In the genomic region with DNA sequence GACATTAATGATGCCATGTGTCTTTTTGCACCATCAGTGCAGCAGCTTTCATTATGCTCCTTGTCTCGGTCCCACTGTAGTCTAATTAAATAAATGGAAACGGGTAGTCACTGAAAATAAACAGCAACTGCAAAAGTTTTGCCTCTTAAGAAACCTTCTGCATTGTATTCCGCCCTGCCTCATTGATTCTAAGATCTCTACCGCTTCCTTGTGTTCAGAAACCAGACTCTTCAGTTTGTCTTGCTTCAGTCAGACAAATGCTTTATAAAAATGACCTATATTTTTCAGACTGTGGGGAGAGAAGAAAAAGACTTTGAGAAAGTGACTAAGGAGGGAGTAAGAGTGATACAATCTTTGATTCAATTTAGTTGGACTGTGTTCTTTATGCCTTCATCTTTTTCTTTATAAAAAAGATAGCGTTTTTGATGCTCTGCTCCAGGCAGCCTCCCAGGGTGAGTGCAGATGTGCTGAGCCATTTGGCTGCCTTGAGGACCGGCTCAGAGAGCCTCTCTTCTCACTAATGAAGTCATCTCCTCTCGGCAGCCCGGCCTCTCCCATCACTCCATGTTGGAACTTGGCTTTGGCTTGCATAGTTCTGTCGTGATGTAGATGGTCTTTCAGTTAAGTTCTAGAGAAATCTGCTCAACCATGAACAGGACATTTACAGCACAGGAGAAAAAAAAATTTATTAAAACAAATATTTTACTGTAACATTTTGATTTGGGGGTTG, we compare ENCODE assay signal across 14 cellular contexts. TPM values are rescaled to one million over a fixed set of nuclear protein-coding genes. Genes with fewer than 3 reads are reported as not detected.
DNase-seq lines count a peak whose midpoint lies in the region; ATAC-seq and TF ChIP-seq lines count a peak whose summit lies in the region.
"Had no signal": no experiment of that assay in that cellular context is flagged by ENCODE, and none has a peak within 500 bp of the region (broad histone marks: within the 10 kb centered on the region; RNA-seq: fewer than 3 reads in every experiment).

No MANE protein-coding gene starts in this region.

- H3K4me3 Mint-ChIP-seq in chondrocyte (ENCODE audit: unreplicated experiment) = no peak overlapping the region
- H3K4me3 Mint-ChIP-seq in stimulated activated naive CD8-positive, alpha-beta T cell treated with anti-CD3 and anti-CD28 coated beads, Interleukin-15, amount 100 ng/mL, for 72 hours = no peak overlapping the region
- H3K4me3 Mint-ChIP-seq: activated T-cell treated with anti-CD3 and anti-CD28 coated beads, Interleukin-2, amount 50 U/mL, for 24 hours; nephron progenitor cell had no signal

- peaks cover 8% of the 10 kb centered on the region for H3K4me1 ChIP-seq in hepatocyte (ENCODE audit: insufficient read depth)
- peaks cover 0 to 20% (median 9%) of the 10 kb centered on the region in 4 donors for H3K4me1 ChIP-seq in tibial artery

- H3K4me3 ChIP-seq in hepatocyte (no peak overlapping the region), tibial artery (no peak overlapping the region)

- H3K27ac ChIP-seq in hepatocyte = no peak overlapping the region
- H3K27ac ChIP-seq in tibial artery = no peak overlapping the region

- TF ChIP-seq CTCF in chondrocyte (IDR thresholded peaks at IDR 0.05) (peak; percentile 41), hepatocyte (IDR thresholded peaks at IDR 0.05; ENCODE audit: poor library complexity) (no peak), tibial artery (IDR thresholded peaks at IDR 0.05) (no peak)

- no peaks in the 10 kb centered on the region for H3K9me3 ChIP-seq in hepatocyte (ENCODE audit: low read depth)
- H3K9me3 ChIP-seq in tibial artery = no peaks in the 10 kb centered on the region

- H3K9me2 ChIP-seq in hepatocyte (replicated peaks; ENCODE audit: insufficient read depth) = no peaks in the 10 kb centered on the region

- no peaks in the 10 kb centered on the region for H3K36me3 ChIP-seq in hepatocyte (replicated peaks; ENCODE audit: insufficient read depth, low read depth)
- no peaks in the 10 kb centered on the region for H3K36me3 ChIP-seq in tibial artery

- no peaks in the 10 kb centered on the region for H4K20me1 ChIP-seq in hepatocyte (ENCODE audit: insufficient read depth, poor library complexity, severe bottlenecking)

- H3K4me2 ChIP-seq in hepatocyte = no peak overlapping the region

- ATAC-seq in stimulated activated naive CD8-positive, alpha-beta T cell treated with anti-CD3 and anti-CD28 coated beads, Interleukin-15, amount 100 ng/mL, for 72 hours = no peak
- ATAC-seq: activated CD4-positive, CD25-positive, alpha-beta regulatory T cell treated with anti-CD3 and anti-CD28 coated beads, Interleukin-2, amount 50 U/mL, for 24 hours had no signal

- 70% methylated on average over 9 of the region's 9 CpGs for WGBS in hepatocyte (ENCODE audit: low lambda C conversion rate, missing lambda C conversion rate)

- H3K4me1 Mint-ChIP-seq in chondrocyte (ENCODE audit: low read depth) = peaks cover 16% of the 10 kb centered on the region
- H3K4me1 Mint-ChIP-seq in stimulated activated naive CD8-positive, alpha-beta T cell treated with anti-CD3 and anti-CD28 coated beads, Interleukin-15, amount 100 ng/mL, for 72 hours = peaks cover 14% of the 10 kb centered on the region

- peak overlapping the region; percentile 27 for H2AFZ ChIP-seq in hepatocyte

- no peak overlapping the region for H3K27ac Mint-ChIP-seq in chondrocyte (ENCODE audit: unreplicated experiment)
- no peak overlapping the region for H3K27ac Mint-ChIP-seq in stimulated activated naive CD8-positive, alpha-beta T cell treated with anti-CD3 and anti-CD28 coated beads, Interleukin-15, amount 100 ng/mL, for 72 hours
- H3K27ac Mint-ChIP-seq: activated T-cell treated with anti-CD3 and anti-CD28 coated beads, Interleukin-2, amount 50 U/mL, for 24 hours; nephron progenitor cell had no signal

- H3K79me2 ChIP-seq in hepatocyte = peaks cover 14% of the 10 kb centered on the region

- no peaks in the 10 kb centered on the region for H3K36me3 Mint-ChIP-seq in chondrocyte (ENCODE audit: low read depth)

- no peaks in the 10 kb centered on the region for H3K27me3 ChIP-seq in hepatocyte
- H3K27me3 ChIP-seq in tibial artery = no peaks in the 10 kb centered on the region

- DNase-seq in HCEC 1CT (peak; percentile 8), chondrocyte (ENCODE audit: low spot score) (no peak), hepatocyte (ENCODE audit: low spot score) (no peak), tibial artery (peak; percentile 55 to 62), NCI-H1092 (lab: John Stamatoyannopoulos, UW) (no peak), pons (ENCODE audit: low spot score) (no peak)
- DNase-seq in stimulated activated naive CD8-positive, alpha-beta T cell treated with anti-CD3 and anti-CD28 coated beads, Interleukin-15, amount 100 ng/mL, for 72 hours = no peak
- DNase-seq: activated T-cell treated with anti-CD3 and anti-CD28 coated beads, Interleukin-2, amount 50 U/mL, for 24 hours; amniotic stem cell; MM.1S; NCI-H2171 treated with DMSO at 0.1 percent for 48 hours; nephron progenitor cell; stimulated activated CD4-positive, alpha-beta T cell treated with anti-CD3 and anti-CD28 coated beads, Interleukin-12 subunit alpha, Interleukin-12 subunit beta, amount 100 ng/mL, for 4 hours had no signal

- peaks cover 6% of the 10 kb centered on the region for H3K27me3 Mint-ChIP-seq in chondrocyte (ENCODE audit: low read depth)
- peaks cover 70% of the 10 kb centered on the region for H3K27me3 Mint-ChIP-seq in stimulated activated naive CD8-positive, alpha-beta T cell treated with anti-CD3 and anti-CD28 coated beads, Interleukin-15, amount 100 ng/mL, for 72 hours

- H3K9me3 Mint-ChIP-seq in chondrocyte (ENCODE audit: low read depth) = no peaks in the 10 kb centered on the region
- peaks cover 5 to 7% of the 10 kb centered on the region in 2 donors for H3K9me3 Mint-ChIP-seq in stimulated activated naive CD8-positive, alpha-beta T cell treated with anti-CD3 and anti-CD28 coated beads, Interleukin-15, amount 100 ng/mL, for 72 hours

- intact Hi-C loops in tibial artery (cut with DNase I; ENCODE audit: low total_unique reads) = no loop called here

RNA-seq across cellular contexts. Expression of a gene that starts 4.1 kb away (rescaled TPM):
- total RNA-seq in chondrocyte (250 to 737 TPM (median 710 TPM) in 3 replicates), hepatocyte (367 and 398 TPM in 2 replicates)
- 98.0 and 104 TPM in 2 replicates for polyA plus RNA-seq in hepatocyte

Comparison
In these comparisons a context has a peak if more than half of its experiments do, and no peak if none do; other contexts are left out.
1. DNase-seq: peak in HCEC 1CT (single experiment) and tibial artery (2 of 2); none in chondrocyte (single experiment), hepatocyte (single experiment), NCI-H1092 (single experiment), stimulated activated naive CD8-positive, alpha-beta T cell treated with anti-CD3 and anti-CD28 coated beads, Interleukin-15, amount 100 ng/mL, for 72 hours (0 of 2) and pons (single experiment).